8 cellular contexts compared by ENCODE assay signal in genomic region chr4:37389967-37390580, GRCh38.
A peak's percentile ranks its signal among the peaks of the same experiment; 100 is the strongest.
DNase-seq lines count a peak whose midpoint lies in the region; ATAC-seq and TF ChIP-seq lines count a peak whose summit lies in the region.

No MANE protein-coding gene starts in this region.

- no peak overlapping the region for H3K27ac ChIP-seq in SU-DHL-6 (ENCODE audit: low read depth, low read length)

- no peak overlapping the region for H2AFZ ChIP-seq in SU-DHL-6 (ENCODE audit: low read depth, low read length, severe bottlenecking)

- H3K9me3 ChIP-seq in SU-DHL-6 (ENCODE audit: insufficient read depth, low read length): no peaks in the 10 kb centered on the region

- no peaks in the 10 kb centered on the region for H3K36me3 ChIP-seq in SU-DHL-6 (ENCODE audit: low read length)

- peak; percentile 66 for ATAC-seq in HG02588 (IDR thresholded peaks at IDR 0.05; ENCODE audit: unreplicated experiment)

- no peaks in the 10 kb centered on the region for H3K79me2 ChIP-seq in SU-DHL-6 (ENCODE audit: insufficient read depth, low read length)

- TF ChIP-seq CTCF in GM12872 (IDR thresholded peaks at IDR 0.05; ENCODE audit: insufficient read depth, low read depth, low read length): peak; percentile 52; the same call in 2 of the 3 replicates
- TF ChIP-seq CTCF in SU-DHL-6 (IDR thresholded peaks at IDR 0.05; ENCODE audit: insufficient read depth, low read length, poor library complexity, severe bottlenecking): peak; percentile 74
- peak; percentile 64 for TF ChIP-seq CTCF in fibroblast of villous mesenchyme (IDR thresholded peaks at IDR 0.05; ENCODE audit: insufficient read depth, low read depth, low read length)

- no peak overlapping the region for H3K4me2 ChIP-seq in SU-DHL-6 (ENCODE audit: low read depth, low read length, poor library complexity, severe bottlenecking)

- no peak overlapping the region for H3K4me3 ChIP-seq in SU-DHL-6 (ENCODE audit: insufficient read depth, low read length, poor library complexity, severe bottlenecking)
- no peak overlapping the region for H3K4me3 ChIP-seq in fibroblast of villous mesenchyme (ENCODE audit: low read depth, low read length)

- H3K9ac ChIP-seq in SU-DHL-6 (ENCODE audit: low read length): no peak overlapping the region

- H4K20me1 ChIP-seq in SU-DHL-6 (ENCODE audit: low read depth, low read length): no peaks in the 10 kb centered on the region

- H3K9me2 ChIP-seq in SU-DHL-6 (replicated peaks; ENCODE audit: insufficient read depth, low read length): no peaks in the 10 kb centered on the region

- no peaks in the 10 kb centered on the region for H3F3A ChIP-seq in SU-DHL-6 (ENCODE audit: insufficient read depth)

- peak; percentile 75 to 80 for DNase-seq in AML-193 (lab: John Stamatoyannopoulos, UW)
- DNase-seq in MV-4-11 (lab: John Stamatoyannopoulos, UW): peak; percentile 78
- peak; percentile 43 for DNase-seq in fibroblast of villous mesenchyme (ENCODE audit: low read depth)
- peak; percentile 56 for DNase-seq in retina
- DNase-seq in activated effector memory CD4-positive, alpha-beta T cell treated with anti-CD3 and anti-CD28 coated beads, Interleukin-2, amount 50 U/mL, for 16 hours: no peak

- no peaks in the 10 kb centered on the region for H3K27me3 ChIP-seq in SU-DHL-6 (ENCODE audit: low read length)
